23 cellular contexts compared by ENCODE assay signal in genomic region chr12:12239127-12239526, GRCh38. TPM values are rescaled to one million over a fixed set of nuclear protein-coding genes. Genes with fewer than 3 reads are reported as not detected.
DNase-seq lines count a peak whose midpoint lies in the region; ATAC-seq and TF ChIP-seq lines count a peak whose summit lies in the region.
"Had no signal": no experiment of that assay in that cellular context is flagged by ENCODE, and none has a peak within 500 bp of the region (broad histone marks: within the 10 kb centered on the region; RNA-seq: fewer than 3 reads in every experiment).

No MANE protein-coding gene starts in this region.

- TF ChIP-seq CTCF in left ventricle myocardium inferior (IDR thresholded peaks at IDR 0.05; ENCODE audit: borderline replicate concordance) (no peak), neural progenitor cell (IDR thresholded peaks at IDR 0.05) (no peak)

- H3K27ac Mint-ChIP-seq in neural progenitor cell, result no peak overlapping the region
- H3K27ac Mint-ChIP-seq in activated T-helper 1 cell treated with anti-CD3 and anti-CD28 coated beads, Interleukin-12 subunit alpha, Interleukin-12 subunit beta, Interleukin-2, Interleukin-4 antibody, amounts not matched to agents 30 ng/mL and 10 ng/mL and 1 ng/mL, durations not matched to agents 14 hours and 24 hours and 36 hours, result no peak overlapping the region
- H3K27ac Mint-ChIP-seq: CD8-positive, alpha-beta T cell had no signal

- peaks cover 100% of the 10 kb centered on the region for H3K79me2 ChIP-seq in neural progenitor cell (ENCODE audit: low read depth)

- no peak overlapping the region for H3K9ac ChIP-seq in neural progenitor cell
- H3K9ac ChIP-seq: BLaER1 treated with 17β-estradiol and CSF1 and Interleukin-3, amounts not matched to agents 10 nM and 100 nM had no signal

- H3K9me3 Mint-ChIP-seq in neural progenitor cell, result peaks cover 52% of the 10 kb centered on the region
- no peaks in the 10 kb centered on the region for H3K9me3 Mint-ChIP-seq in activated T-helper 1 cell treated with anti-CD3 and anti-CD28 coated beads, Interleukin-12 subunit alpha, Interleukin-12 subunit beta, Interleukin-2, Interleukin-4 antibody, amounts not matched to agents 30 ng/mL and 10 ng/mL and 1 ng/mL, durations not matched to agents 14 hours and 24 hours and 36 hours
- H3K9me3 Mint-ChIP-seq: CD8-positive, alpha-beta T cell had no signal

- H3K27me3 Mint-ChIP-seq in neural progenitor cell (ENCODE audit: insufficient read depth, low read depth), result peaks cover 2% of the 10 kb centered on the region
- peaks cover 16% of the 10 kb centered on the region for H3K27me3 Mint-ChIP-seq in activated T-helper 1 cell treated with anti-CD3 and anti-CD28 coated beads, Interleukin-12 subunit alpha, Interleukin-12 subunit beta, Interleukin-2, Interleukin-4 antibody, amounts not matched to agents 30 ng/mL and 10 ng/mL and 1 ng/mL, durations not matched to agents 14 hours and 24 hours and 36 hours (ENCODE audit: insufficient read depth)

- H3K27me3 ChIP-seq in left ventricle myocardium inferior (ENCODE audit: low read depth) (no peaks in the 10 kb centered on the region), neural progenitor cell (no peaks in the 10 kb centered on the region)
- H3K27me3 ChIP-seq: BLaER1 treated with 17β-estradiol and CSF1 and Interleukin-3, amounts not matched to agents 10 nM and 100 nM had no signal

- H3K4me1 ChIP-seq in left ventricle myocardium inferior (peaks cover 22% of the 10 kb centered on the region), neural progenitor cell (peaks cover 61% of the 10 kb centered on the region)

- ATAC-seq in Right ventricle myocardium superior (ENCODE audit: poor library complexity) (no peak), HG03571 (IDR thresholded peaks at IDR 0.05; ENCODE audit: unreplicated experiment) (no peak), HG03025 (IDR thresholded peaks at IDR 0.05; ENCODE audit: low FRiP score, unreplicated experiment) (no peak)
- ATAC-seq: A549; CD8-positive, alpha-beta T cell; GM12878; K562 had no signal

- intact Hi-C loops in left ventricle myocardium inferior (cut with micrococcal nuclease), result no loop called here
- intact Hi-C loops in Right ventricle myocardium superior (cut with DNase I), result no loop called here
- intact Hi-C loops in activated T-helper 1 cell treated with anti-CD3 and anti-CD28 coated beads, Interleukin-12 subunit alpha, Interleukin-12 subunit beta, Interleukin-2, Interleukin-4 antibody, amounts not matched to agents 30 ng/mL and 10 ng/mL and 1 ng/mL, durations not matched to agents 14 hours and 24 hours and 36 hours (cut with micrococcal nuclease), result no loop called here

- H2AFZ ChIP-seq in neural progenitor cell (replicated peaks), result no peak overlapping the region

- peaks cover 22% of the 10 kb centered on the region for H3K4me1 Mint-ChIP-seq in neural progenitor cell
- no peaks in the 10 kb centered on the region for H3K4me1 Mint-ChIP-seq in activated T-helper 1 cell treated with anti-CD3 and anti-CD28 coated beads, Interleukin-12 subunit alpha, Interleukin-12 subunit beta, Interleukin-2, Interleukin-4 antibody, amounts not matched to agents 30 ng/mL and 10 ng/mL and 1 ng/mL, durations not matched to agents 14 hours and 24 hours and 36 hours (ENCODE audit: low read depth)

- H3K27ac ChIP-seq in left ventricle myocardium inferior (replicated peaks), result peak overlapping the region; percentile 64
- H3K27ac ChIP-seq in neural progenitor cell, result peak overlapping the region; percentile 80
- H3K27ac ChIP-seq: A549; BLaER1 treated with 17β-estradiol and CSF1 and Interleukin-3, amounts not matched to agents 10 nM and 100 nM had no signal

- no peak overlapping the region for H3K4me2 ChIP-seq in neural progenitor cell
- H3K4me2 ChIP-seq: A549; BLaER1 treated with 17β-estradiol and CSF1 and Interleukin-3, amounts not matched to agents 10 nM and 100 nM had no signal

- H4K20me1 ChIP-seq in neural progenitor cell (ENCODE audit: low read depth), result peaks cover 33% of the 10 kb centered on the region

- H3K4me3 ChIP-seq in left ventricle myocardium inferior (no peak overlapping the region), neural progenitor cell (no peak overlapping the region)
- H3K4me3 ChIP-seq: A549; BLaER1 treated with 17β-estradiol and CSF1 and Interleukin-3, amounts not matched to agents 10 nM and 100 nM; GM12878; K562 had no signal

- peaks cover 52% of the 10 kb centered on the region for H3K36me3 Mint-ChIP-seq in neural progenitor cell
- no peaks in the 10 kb centered on the region for H3K36me3 Mint-ChIP-seq in activated T-helper 1 cell treated with anti-CD3 and anti-CD28 coated beads, Interleukin-12 subunit alpha, Interleukin-12 subunit beta, Interleukin-2, Interleukin-4 antibody, amounts not matched to agents 30 ng/mL and 10 ng/mL and 1 ng/mL, durations not matched to agents 14 hours and 24 hours and 36 hours (ENCODE audit: low read depth)

- peaks cover 6% of the 10 kb centered on the region for H3K9me3 ChIP-seq in left ventricle myocardium inferior (replicated peaks)
- no peaks in the 10 kb centered on the region for H3K9me3 ChIP-seq in neural progenitor cell (ENCODE audit: low read depth)
- H3K9me3 ChIP-seq: A549 had no signal

- H3K36me3 ChIP-seq in left ventricle myocardium inferior (peaks cover 6% of the 10 kb centered on the region), neural progenitor cell (peaks cover 7% of the 10 kb centered on the region)

- no peak for DNase-seq in left ventricle myocardium inferior
- no peak for DNase-seq in Right ventricle myocardium superior
- peak; percentile 24 to 38 for DNase-seq in dermis microvascular lymphatic vessel endothelial cell (ENCODE audit: low read depth in 2 of 2)
- no peak for DNase-seq in neural progenitor cell (ENCODE audit: low spot score)
- DNase-seq in activated T-helper 1 cell treated with anti-CD3 and anti-CD28 coated beads, Interleukin-12 subunit alpha, Interleukin-12 subunit beta, Interleukin-2, Interleukin-4 antibody, amounts not matched to agents 30 ng/mL and 10 ng/mL and 1 ng/mL, durations not matched to agents 14 hours and 24 hours and 36 hours (ENCODE audit: low spot score), result no peak
- DNase-seq: Calu3; CD8-positive, alpha-beta T cell; DMS53; EL; HCEC 1CT; NCI-H1105 treated with DMSO at 0.1 percent for 48 hours; NCI-H1694; NCI-H510A; NCI-H82; OCI-M1; RPMI8226; SIG-M5 had no signal

- peaks cover 58% of the 10 kb centered on the region for H3F3A ChIP-seq in neural progenitor cell (ENCODE audit: low read depth)

- no peak overlapping the region for H3K4me3 Mint-ChIP-seq in neural progenitor cell
- no peak overlapping the region for H3K4me3 Mint-ChIP-seq in activated T-helper 1 cell treated with anti-CD3 and anti-CD28 coated beads, Interleukin-12 subunit alpha, Interleukin-12 subunit beta, Interleukin-2, Interleukin-4 antibody, amounts not matched to agents 30 ng/mL and 10 ng/mL and 1 ng/mL, durations not matched to agents 14 hours and 24 hours and 36 hours
- H3K4me3 Mint-ChIP-seq: CD8-positive, alpha-beta T cell had no signal

RNA-seq across cellular contexts. Expression of gene LRP6, which starts 27.7 kb away (rescaled TPM):
- 18.7 TPM for total RNA-seq in left ventricle myocardium inferior
- 22.8 TPM for total RNA-seq in Right ventricle myocardium superior
- 36.2 and 59.9 TPM in 2 replicates for total RNA-seq in dermis microvascular lymphatic vessel endothelial cell
- 61.6 and 68.0 TPM in 2 replicates for total RNA-seq in neural progenitor cell (ENCODE audit: low replicate concordance)
- 5.5 and 5.6 TPM in 2 replicates for total RNA-seq in activated T-helper 1 cell treated with anti-CD3 and anti-CD28 coated beads, Interleukin-12 subunit alpha, Interleukin-12 subunit beta, Interleukin-2, Interleukin-4 antibody, amounts not matched to agents 30 ng/mL and 10 ng/mL and 1 ng/mL, durations not matched to agents 14 hours and 24 hours and 36 hours

Comparison
In these comparisons a context has a peak if more than half of its experiments do, and no peak if none do; other contexts are left out.
1. DNase-seq: peak in dermis microvascular lymphatic vessel endothelial cell (2 of 2); none in left ventricle myocardium inferior (single experiment), Right ventricle myocardium superior (single experiment), neural progenitor cell (single experiment) and activated T-helper 1 cell treated with anti-CD3 and anti-CD28 coated beads, Interleukin-12 subunit alpha, Interleukin-12 subunit beta, Interleukin-2, Interleukin-4 antibody, amounts not matched to agents 30 ng/mL and 10 ng/mL and 1 ng/mL, durations not matched to agents 14 hours and 24 hours and 36 hours (single experiment).